1 cellular context compared by ENCODE assay signal in the genomic region with DNA sequence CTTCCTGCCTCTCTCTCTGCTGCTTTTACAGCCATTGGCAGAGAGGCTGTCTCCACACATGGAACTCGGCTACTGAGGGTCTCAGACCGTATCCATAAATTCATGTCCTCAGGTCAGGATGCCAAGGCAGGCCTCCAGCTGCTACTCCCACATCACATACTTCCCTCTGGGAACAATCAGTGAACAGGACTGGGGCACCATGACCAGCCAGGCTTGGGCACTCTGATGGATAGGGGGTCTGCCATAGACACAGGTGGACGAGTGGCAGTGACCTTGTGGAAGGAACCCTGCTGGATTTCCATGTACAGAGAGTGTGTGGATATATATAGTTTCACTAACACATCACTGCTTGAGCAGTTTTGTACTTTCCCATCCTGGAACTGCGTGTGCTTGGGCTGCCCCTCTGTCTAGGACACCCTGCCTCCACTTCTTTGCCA.
TF ChIP-seq lines count a peak whose summit lies in the region.

No MANE protein-coding gene starts in this region.

TF ChIP-seq in A549, 52 proteins besides CTCF, POLR2A, EP300 and RAD21 (continued from another document):
- TF ChIP-seq, protein P1, sequence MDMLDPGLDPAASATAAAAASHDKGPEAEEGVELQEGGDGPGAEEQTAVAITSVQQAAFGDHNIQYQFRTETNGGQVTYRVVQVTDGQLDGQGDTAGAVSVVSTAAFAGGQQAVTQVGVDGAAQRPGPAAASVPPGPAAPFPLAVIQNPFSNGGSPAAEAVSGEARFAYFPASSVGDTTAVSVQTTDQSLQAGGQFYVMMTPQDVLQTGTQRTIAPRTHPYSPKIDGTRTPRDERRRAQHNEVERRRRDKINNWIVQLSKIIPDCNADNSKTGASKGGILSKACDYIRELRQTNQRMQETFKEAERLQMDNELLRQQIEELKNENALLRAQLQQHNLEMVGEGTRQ (IDR thresholded peaks at IDR 0.05) = no peak
- TF ChIP-seq TFCP2L1 (CRISPR knock-in tag; IDR thresholded peaks at IDR 0.05) = no peak
- no peak for TF ChIP-seq FOSL2 (IDR thresholded peaks at IDR 0.05)
- TF ChIP-seq FOSL2 (CRISPR knock-in tag; IDR thresholded peaks at IDR 0.05) = no peak
- TF ChIP-seq KDM5A (IDR thresholded peaks at IDR 0.05) = no peak
- no peak for TF ChIP-seq ESRRA (IDR thresholded peaks at IDR 0.05; ENCODE audit: borderline replicate concordance, low read length)
- no peak for TF ChIP-seq RNF2 (IDR thresholded peaks at IDR 0.05; ENCODE audit: borderline replicate concordance, low read depth)
- no peak for TF ChIP-seq JUN (IDR thresholded peaks at IDR 0.05)
- no peak for TF ChIP-seq FOSB (CRISPR knock-in tag; IDR thresholded peaks at IDR 0.05)
- no peak for TF ChIP-seq RFX5 (IDR thresholded peaks at IDR 0.05)
- no peak for TF ChIP-seq SMC3 (IDR thresholded peaks at IDR 0.05)
- no peak for TF ChIP-seq CBX8 (IDR thresholded peaks at IDR 0.05)
- no peak for TF ChIP-seq CBX2 (IDR thresholded peaks at IDR 0.05; ENCODE audit: borderline replicate concordance, low read depth)
